In genomic region chr11:131246589-131247164, GRCh38 we compare ENCODE assay signal across 10 cellular contexts.
A peak's percentile ranks its signal among the peaks of the same experiment; 100 is the strongest.
DNase-seq lines count a peak whose midpoint lies in the region; TF ChIP-seq lines count a peak whose summit lies in the region.
"Had no signal": no experiment of that assay in that cellular context is flagged by ENCODE, and none has a peak within 500 bp of the region (broad histone marks: within the 10 kb centered on the region; RNA-seq: fewer than 3 reads in every experiment).

No MANE protein-coding gene starts in this region.

- intact Hi-C loops in head of caudate nucleus (cut with DNase I), result loop anchor here (5.0 to 10.0 kb wide), 3 partner anchors 146 to 428 kb away; no protein-coding TSS in a partner anchor

- DNase-seq in DMS153 treated with DMSO at 0.1 percent for 48 hours (lab: John Stamatoyannopoulos, UW; ENCODE audit: unreplicated experiment), result peak; percentile 2
- DNase-seq in DMS153 (lab: John Stamatoyannopoulos, UW), result no peak
- DNase-seq in NOMO-1 treated with DMSO at 0.1 percent for 48 hours (lab: John Stamatoyannopoulos, UW; ENCODE audit: unreplicated experiment), result peak; percentile 30
- DNase-seq in head of caudate nucleus, result peak; percentile 37 to 93 (median 82)
- peak; percentile 82 for DNase-seq in putamen (ENCODE audit: low spot score)
- no peak for DNase-seq in coronary artery (ENCODE audit: low spot score)
- no peak for DNase-seq in cerebellum (ENCODE audit: low spot score)
- no peak for DNase-seq in A172 (ENCODE audit: low spot score)
- DNase-seq: activated naive CD4-positive, alpha-beta T cell treated with anti-CD3 and anti-CD28 coated beads, Interleukin-2, amount 10 ng/mL, durations not matched to agents 7 days and 5 days had no signal

- TF ChIP-seq CTCF in coronary artery (IDR thresholded peaks at IDR 0.05), result no peak

- H3K27ac ChIP-seq in coronary artery, result no peak overlapping the region
- H3K27ac ChIP-seq: A549 had no signal

- no peak overlapping the region for H3K4me3 ChIP-seq in coronary artery
- H3K4me3 ChIP-seq: A549 had no signal

Comparison
In these comparisons a context has a peak if more than half of its experiments do, and no peak if none do; other contexts are left out.
1. DNase-seq: peak in DMS153 treated with DMSO at 0.1 percent for 48 hours (single experiment), NOMO-1 treated with DMSO at 0.1 percent for 48 hours (single experiment), head of caudate nucleus (42 of 42) and putamen (single experiment); none in DMS153 (single experiment), coronary artery (single experiment), cerebellum (single experiment) and A172 (single experiment).